16 cellular contexts compared by ENCODE assay signal in genomic region chr11:68200639-68201038, GRCh38. TPM values are rescaled to one million over a fixed set of nuclear protein-coding genes. Genes with fewer than 3 reads are reported as not detected.
DNase-seq lines count a peak whose midpoint lies in the region; ATAC-seq, FAIRE-seq and TF ChIP-seq lines count a peak whose summit lies in the region.
"Had no signal": no experiment of that assay in that cellular context is flagged by ENCODE, and none has a peak within 500 bp of the region (broad histone marks: within the 10 kb centered on the region; RNA-seq: fewer than 3 reads in every experiment).

No MANE protein-coding gene starts in this region.

- no peak for FAIRE-seq in astrocyte (lab: Jason Lieb, UNC)

- no peaks in the 10 kb centered on the region for H3K27me3 ChIP-seq in astrocyte (ENCODE audit: insufficient read depth, low read length)
- H3K27me3 ChIP-seq in body of pancreas: no peaks in the 10 kb centered on the region
- H3K27me3 ChIP-seq: dorsolateral prefrontal cortex, neutrophil, uterus had no signal

- H3K4me3 ChIP-seq in astrocyte (ENCODE audit: insufficient read depth, low read depth, low read length) (no peak overlapping the region), body of pancreas (no peak overlapping the region)
- H3K4me3 ChIP-seq: dorsolateral prefrontal cortex, uterus had no signal

- intact Hi-C loops in natural killer cell (cut with micrococcal nuclease) (loop anchor here (10.0 kb wide), 1 partner anchor 196 kb away; the partner anchor contains the start of gene UNC93B1), body of pancreas (cut with DNase I) (loop anchor here (10.0 kb wide), 1 partner anchor 46 kb away; no protein-coding TSS in a partner anchor)

- H3K9ac ChIP-seq in astrocyte (ENCODE audit: low read length): no peak overlapping the region

- 64 to 69% methylated on average over 3 of the region's 3 CpGs for WGBS in body of pancreas, 2 donors

- no peaks in the 10 kb centered on the region for H3K36me3 ChIP-seq in astrocyte (ENCODE audit: insufficient read depth, low read length)
- H3K36me3 ChIP-seq in body of pancreas (replicated peaks in 1 of 2; ENCODE audit: insufficient read depth in 1 of 2, low read depth in 2 of 2): no peaks in the 10 kb centered on the region
- H3K36me3 ChIP-seq: neutrophil, uterus had no signal

- H3K4me3 Mint-ChIP-seq in natural killer cell (no peak overlapping the region), astrocyte (ENCODE audit: unreplicated experiment) (no peak overlapping the region), type B pancreatic cell (no peak overlapping the region)
- H3K4me3 Mint-ChIP-seq in natural killer cell treated with Interleukin-12 subunit alpha and Interleukin-12 subunit beta and Interleukin-15 and Interleukin-18, amount 100 ng/mL, for 72 hours: no peak overlapping the region
- H3K4me3 Mint-ChIP-seq: activated naive CD4-positive, alpha-beta T cell treated with anti-CD3 and anti-CD28 coated beads, Interleukin-2, amount 50 U/mL, for 24 hours had no signal

- H3K9me3 ChIP-seq in astrocyte (ENCODE audit: insufficient read depth, low read depth, low read length) (no peaks in the 10 kb centered on the region), body of pancreas (no peaks in the 10 kb centered on the region)
- H3K9me3 ChIP-seq: neutrophil, uterus had no signal

- ATAC-seq in natural killer cell (no peak), body of pancreas (no peak)
- no peak for ATAC-seq in natural killer cell treated with Interleukin-12 subunit alpha and Interleukin-12 subunit beta and Interleukin-15 and Interleukin-18, amount 100 ng/mL, for 72 hours

- TF ChIP-seq POLR2A in body of pancreas (IDR thresholded peaks at IDR 0.05): no peak

- H3K9me3 Mint-ChIP-seq in natural killer cell (no peaks in the 10 kb centered on the region), astrocyte (ENCODE audit: unreplicated experiment) (no peaks in the 10 kb centered on the region), type B pancreatic cell (no peaks in the 10 kb centered on the region)
- H3K9me3 Mint-ChIP-seq in natural killer cell treated with Interleukin-12 subunit alpha and Interleukin-12 subunit beta and Interleukin-15 and Interleukin-18, amount 100 ng/mL, for 72 hours: no peaks in the 10 kb centered on the region
- H3K9me3 Mint-ChIP-seq: activated naive CD4-positive, alpha-beta T cell treated with anti-CD3 and anti-CD28 coated beads, Interleukin-2, amount 50 U/mL, for 24 hours had no signal

- peaks cover 98% of the 10 kb centered on the region for H4K20me1 ChIP-seq in astrocyte (ENCODE audit: insufficient read depth, low read length)

- H3K4me1 Mint-ChIP-seq in natural killer cell (peaks cover 74 to 75% of the 10 kb centered on the region in 2 donors), astrocyte (ENCODE audit: low read depth, unreplicated experiment) (peaks cover 20% of the 10 kb centered on the region), type B pancreatic cell (ENCODE audit: unreplicated experiment) (peaks cover 23% of the 10 kb centered on the region)
- H3K4me1 Mint-ChIP-seq in natural killer cell treated with Interleukin-12 subunit alpha and Interleukin-12 subunit beta and Interleukin-15 and Interleukin-18, amount 100 ng/mL, for 72 hours (ENCODE audit: low read depth in 2 of 2): peaks cover 29 to 48% of the 10 kb centered on the region in 2 donors

- no peaks in the 10 kb centered on the region for H3K36me3 Mint-ChIP-seq in natural killer cell
- H3K36me3 Mint-ChIP-seq in natural killer cell treated with Interleukin-12 subunit alpha and Interleukin-12 subunit beta and Interleukin-15 and Interleukin-18, amount 100 ng/mL, for 72 hours: no peaks in the 10 kb centered on the region
- no peaks in the 10 kb centered on the region for H3K36me3 Mint-ChIP-seq in astrocyte (ENCODE audit: low read depth, unreplicated experiment)
- peaks cover 4% of the 10 kb centered on the region for H3K36me3 Mint-ChIP-seq in type B pancreatic cell

- H3K4me2 ChIP-seq in astrocyte (ENCODE audit: low read length): no peak overlapping the region

- no peaks in the 10 kb centered on the region for H3K27me3 Mint-ChIP-seq in natural killer cell (ENCODE audit: low read depth in 2 of 2)
- no peaks in the 10 kb centered on the region for H3K27me3 Mint-ChIP-seq in natural killer cell treated with Interleukin-12 subunit alpha and Interleukin-12 subunit beta and Interleukin-15 and Interleukin-18, amount 100 ng/mL, for 72 hours
- no peaks in the 10 kb centered on the region for H3K27me3 Mint-ChIP-seq in astrocyte (ENCODE audit: low read depth, unreplicated experiment)
- H3K27me3 Mint-ChIP-seq in type B pancreatic cell: no peaks in the 10 kb centered on the region
- H3K27me3 Mint-ChIP-seq: activated naive CD4-positive, alpha-beta T cell treated with anti-CD3 and anti-CD28 coated beads, Interleukin-2, amount 50 U/mL, for 24 hours had no signal

- H3K27ac ChIP-seq in astrocyte (ENCODE audit: low read depth, low read length) (no peak overlapping the region), body of pancreas (no peak overlapping the region)
- H3K27ac ChIP-seq: C4-2B, neutrophil, uterus had no signal

- H3K4me1 ChIP-seq in astrocyte (ENCODE audit: insufficient read depth, low read length) (no peaks in the 10 kb centered on the region), body of pancreas (peaks cover 75% of the 10 kb centered on the region)

- DNase-seq in natural killer cell (no peak), astrocyte (ENCODE audit: low read depth) (peak; percentile 40), iris pigment epithelial cell (ENCODE audit: low read depth) (peak; percentile 45), type B pancreatic cell (ENCODE audit: extremely low spot score, unreplicated experiment) (no peak), SHP77 treated with DMSO at 0.1 percent for 48 hours (lab: John Stamatoyannopoulos, UW) (no peak), body of pancreas (no peak)
- no peak for DNase-seq in natural killer cell treated with Interleukin-12 subunit alpha and Interleukin-12 subunit beta and Interleukin-15 and Interleukin-18, amount 100 ng/mL, for 72 hours (ENCODE audit: low spot score)
- no peak for DNase-seq in activated CD4-positive, alpha-beta T cell treated with anti-CD3 and anti-CD28 coated beads, Interleukin-2, amount 50 U/mL, for 48 hours
- DNase-seq: dorsolateral prefrontal cortex; KBM-7; SHP77; stimulated activated CD4-positive, alpha-beta T cell treated with anti-CD3 and anti-CD28 coated beads, Interleukin-15, amount 100 ng/mL, for 24 hours; uterus had no signal

- peaks cover 100% of the 10 kb centered on the region for H3K79me2 ChIP-seq in astrocyte (ENCODE audit: insufficient read depth, low read length)

- peak overlapping the region; percentile 17 to 26 for H3K27ac Mint-ChIP-seq in natural killer cell
- H3K27ac Mint-ChIP-seq in natural killer cell treated with Interleukin-12 subunit alpha and Interleukin-12 subunit beta and Interleukin-15 and Interleukin-18, amount 100 ng/mL, for 72 hours: no peak overlapping the region
- peak overlapping the region; percentile 63 for H3K27ac Mint-ChIP-seq in astrocyte (ENCODE audit: unreplicated experiment)
- H3K27ac Mint-ChIP-seq in type B pancreatic cell: no peak overlapping the region

- no peak overlapping the region for H2AFZ ChIP-seq in astrocyte (ENCODE audit: low read depth, low read length)

- TF ChIP-seq CTCF in natural killer cell (IDR thresholded peaks at IDR 0.05) (no peak), astrocyte (IDR thresholded peaks at IDR 0.05; ENCODE audit: insufficient read depth, low read depth, low read length) (no peak), type B pancreatic cell (conservative IDR thresholded peaks at IDR 0.05) (no peak), body of pancreas (IDR thresholded peaks at IDR 0.05) (no peak)

RNA-seq across cellular contexts. Expression of gene KMT5B, which starts 12.5 kb away (rescaled TPM):
- total RNA-seq in natural killer cell (10 to 100 TPM; 45.0 to 60.1 (median 55.6) TPM), astrocyte (33.4 and 38.0 TPM in 2 replicates), type B pancreatic cell (ENCODE audit: low replicate concordance) (48.5 and 54.4 TPM in 2 replicates), body of pancreas (10 to 100 TPM; 30.0 to 32.2 TPM)
- 10 to 100 TPM; 30.6 to 34.4 TPM for total RNA-seq in natural killer cell treated with Interleukin-12 subunit alpha and Interleukin-12 subunit beta and Interleukin-15 and Interleukin-18, amount 100 ng/mL, for 72 hours

Comparison
In these comparisons a context has a peak if more than half of its experiments do, and no peak if none do; other contexts are left out.
1. H3K27ac Mint-ChIP-seq: peak in natural killer cell (2 of 2) and astrocyte (single experiment); none in natural killer cell treated with Interleukin-12 subunit alpha and Interleukin-12 subunit beta and Interleukin-15 and Interleukin-18, amount 100 ng/mL, for 72 hours (0 of 2) and type B pancreatic cell (single experiment).
2. DNase-seq: peak in astrocyte (single experiment) and iris pigment epithelial cell (single experiment); none in natural killer cell (single experiment), natural killer cell treated with Interleukin-12 subunit alpha and Interleukin-12 subunit beta and Interleukin-15 and Interleukin-18, amount 100 ng/mL, for 72 hours (single experiment), activated CD4-positive, alpha-beta T cell treated with anti-CD3 and anti-CD28 coated beads, Interleukin-2, amount 50 U/mL, for 48 hours (0 of 2), type B pancreatic cell (single experiment), SHP77 treated with DMSO at 0.1 percent for 48 hours (single experiment) and body of pancreas (0 of 4).